21 cellular contexts compared by ENCODE assay signal in the genomic region with DNA sequence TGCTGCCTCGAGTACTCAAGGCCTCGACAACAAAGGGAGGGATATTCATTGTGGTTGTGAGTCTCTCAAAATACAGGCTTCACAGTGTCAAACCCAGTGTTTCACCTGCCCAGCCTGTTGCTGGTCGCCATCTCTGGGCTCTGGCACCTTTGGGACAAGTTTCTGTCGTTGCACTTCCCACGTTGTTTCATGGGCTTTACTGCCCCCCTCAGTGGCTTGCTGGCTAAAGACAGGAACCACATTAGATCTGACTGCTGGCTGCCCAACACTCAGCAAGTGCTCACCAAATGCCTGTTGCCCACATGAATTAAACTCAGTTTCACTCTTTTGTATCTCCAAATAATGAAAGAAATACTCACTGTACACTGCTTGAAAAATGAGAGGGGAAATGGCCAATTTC. TPM values are rescaled to one million over a fixed set of nuclear protein-coding genes. Genes with fewer than 3 reads are reported as not detected.
DNase-seq lines count a peak whose midpoint lies in the region; ATAC-seq and TF ChIP-seq lines count a peak whose summit lies in the region.
"Had no signal": no experiment of that assay in that cellular context is flagged by ENCODE, and none has a peak within 500 bp of the region (broad histone marks: within the 10 kb centered on the region; RNA-seq: fewer than 3 reads in every experiment).

No MANE protein-coding gene starts in this region.

- no peak overlapping the region for H3K4me3 Mint-ChIP-seq in natural killer cell
- no peak overlapping the region for H3K4me3 Mint-ChIP-seq in activated CD4-positive, alpha-beta T cell treated with anti-CD3 and anti-CD28 coated beads, Interleukin-2, amount 10 ng/mL, durations not matched to agents 7 days and 5 days
- H3K4me3 Mint-ChIP-seq: B cell, CD14-positive monocyte, T-cell had no signal

- no peaks in the 10 kb centered on the region for H3K36me3 ChIP-seq in H7 (replicated peaks; ENCODE audit: control insufficient read depth, insufficient read depth, low read length)
- no peaks in the 10 kb centered on the region for H3K36me3 ChIP-seq in Karpas-422 (ENCODE audit: insufficient read depth, low read length)

- H3K9me3 ChIP-seq in Karpas-422 (ENCODE audit: low read length), result no peaks in the 10 kb centered on the region
- H3K9me3 ChIP-seq: A549, SK-N-SH had no signal

- POLR2A ChIA-PET in activated CD4-positive, alpha-beta T cell treated with anti-CD3 and anti-CD28 coated beads, Interleukin-2, amount 10 ng/mL, durations not matched to agents 7 days and 5 days (lab: Charles Lee), result no interaction called here

- CTCF ChIA-PET in activated CD4-positive, alpha-beta T cell treated with anti-CD3 and anti-CD28 coated beads, Interleukin-2, amount 10 ng/mL, durations not matched to agents 7 days and 5 days (lab: Charles Lee), result interaction anchor here (0.9 to 1.8 kb wide), 3 partner anchors 17 to 424 kb away, joined by 5 to 7 read pairs (median 6); partner anchors contain the start of gene CEP70

- no peak for TF ChIP-seq CTCF in natural killer cell (IDR thresholded peaks at IDR 0.05)

- no peaks in the 10 kb centered on the region for H3K9me3 Mint-ChIP-seq in natural killer cell
- H3K9me3 Mint-ChIP-seq in activated CD4-positive, alpha-beta T cell treated with anti-CD3 and anti-CD28 coated beads, Interleukin-2, amount 10 ng/mL, durations not matched to agents 7 days and 5 days, result no peaks in the 10 kb centered on the region
- H3K9me3 Mint-ChIP-seq: CD14-positive monocyte, T-cell had no signal

- no peak overlapping the region for H2AFZ ChIP-seq in Karpas-422 (ENCODE audit: low read length)

- intact Hi-C loops in natural killer cell (cut with micrococcal nuclease), result no loop called here

- H3K27ac ChIP-seq in Karpas-422 (ENCODE audit: low read length), result no peak overlapping the region
- H3K27ac ChIP-seq: A549 had no signal

- H3K27me3 ChIP-seq in H7 (ENCODE audit: control insufficient read depth, insufficient read depth, low read length) (peaks cover 2% of the 10 kb centered on the region; the same call in 1 of the 2 replicates), Karpas-422 (ENCODE audit: low read length) (no peaks in the 10 kb centered on the region)

- H3K27ac Mint-ChIP-seq in natural killer cell, result no peak overlapping the region
- no peak overlapping the region for H3K27ac Mint-ChIP-seq in activated CD4-positive, alpha-beta T cell treated with anti-CD3 and anti-CD28 coated beads, Interleukin-2, amount 10 ng/mL, durations not matched to agents 7 days and 5 days
- H3K27ac Mint-ChIP-seq: B cell, CD14-positive monocyte, T-cell had no signal

- H3K36me3 Mint-ChIP-seq in natural killer cell, result no peaks in the 10 kb centered on the region
- H3K36me3 Mint-ChIP-seq in activated CD4-positive, alpha-beta T cell treated with anti-CD3 and anti-CD28 coated beads, Interleukin-2, amount 10 ng/mL, durations not matched to agents 7 days and 5 days (ENCODE audit: low read depth), result no peaks in the 10 kb centered on the region
- H3K36me3 Mint-ChIP-seq: CD14-positive monocyte, T-cell had no signal

- no peak overlapping the region for H3K9ac ChIP-seq in Karpas-422 (ENCODE audit: low read length)
- H3K9ac ChIP-seq: SK-N-SH had no signal

- no peak overlapping the region for H3K4me2 ChIP-seq in Karpas-422 (ENCODE audit: low read depth, low read length, poor library complexity, severe bottlenecking)
- H3K4me2 ChIP-seq: A549, SK-N-SH had no signal

- DNase-seq in H7 (peak; percentile 45), Karpas-422 (peak; percentile 43), OCI-M1 (lab: John Stamatoyannopoulos, UW) (peak; percentile 36), UCSD-AML1 (lab: John Stamatoyannopoulos, UW; ENCODE audit: unreplicated experiment) (peak; percentile 49), natural killer cell (no peak), HPDE6-E6E7 (ENCODE audit: extremely low spot score) (no peak)
- no peak for DNase-seq in activated CD4-positive, alpha-beta T cell treated with anti-CD3 and anti-CD28 coated beads, Interleukin-2, amount 10 ng/mL, durations not matched to agents 7 days and 5 days
- DNase-seq: GOT3, NCI-H1417 treated with DMSO at 0.1 percent for 48 hours, NCI-H187 treated with DMSO at 0.1 percent for 48 hours, NCI-H2107, NCI-H446 treated with DMSO at 0.1 percent for 48 hours, NCI-H526 treated with DMSO at 0.1 percent for 48 hours, RPMI8226, SHP77 treated with DMSO at 0.1 percent for 48 hours, SK-N-SH, T-cell had no signal

- peaks cover 4 to 11% of the 10 kb centered on the region in 2 donors for H3K4me1 Mint-ChIP-seq in natural killer cell
- H3K4me1 Mint-ChIP-seq in activated CD4-positive, alpha-beta T cell treated with anti-CD3 and anti-CD28 coated beads, Interleukin-2, amount 10 ng/mL, durations not matched to agents 7 days and 5 days, result peaks cover 5% of the 10 kb centered on the region

- H3K9me2 ChIP-seq in Karpas-422 (replicated peaks; ENCODE audit: insufficient read depth, low read length), result no peaks in the 10 kb centered on the region
- H3K9me2 ChIP-seq: SK-N-SH had no signal

- no peaks in the 10 kb centered on the region for H4K20me1 ChIP-seq in Karpas-422 (ENCODE audit: insufficient read depth, low read depth, low read length)

- H3K79me2 ChIP-seq in Karpas-422 (ENCODE audit: low read length), result no peaks in the 10 kb centered on the region

- no peak for ATAC-seq in natural killer cell
- ATAC-seq in HG03175 (IDR thresholded peaks at IDR 0.05; ENCODE audit: unreplicated experiment), result no peak
- ATAC-seq: A549, T-cell had no signal

- peaks cover 9 to 15% of the 10 kb centered on the region in 2 donors for H3K27me3 Mint-ChIP-seq in natural killer cell (ENCODE audit: low read depth in 2 of 2)
- peaks cover 8% of the 10 kb centered on the region for H3K27me3 Mint-ChIP-seq in activated CD4-positive, alpha-beta T cell treated with anti-CD3 and anti-CD28 coated beads, Interleukin-2, amount 10 ng/mL, durations not matched to agents 7 days and 5 days

- H3K4me3 ChIP-seq in H7 (ENCODE audit: insufficient read depth, low read depth, low read length), result no peak overlapping the region
- H3K4me3 ChIP-seq in Karpas-422 (ENCODE audit: low read length), result no peak overlapping the region
- H3K4me3 ChIP-seq: A549 had no signal

- peaks cover 8% of the 10 kb centered on the region for H3K4me1 ChIP-seq in Karpas-422 (ENCODE audit: low read length)

RNA-seq across cellular contexts. Expression of gene FOXL2, which starts 27.6 kb away (rescaled TPM):
- 1.6 and 2.2 TPM in 2 replicates for total RNA-seq in H7 (2014; rRNA removed; shearing (Covaris generic))
- total RNA-seq in Karpas-422 (2014; rRNA removed; shearing (Covaris generic); ENCODE audit: low replicate concordance), result not detected in 2 replicates
- not detected for total RNA-seq in natural killer cell
- total RNA-seq in activated CD4-positive, alpha-beta T cell treated with anti-CD3 and anti-CD28 coated beads, Interleukin-2, amount 10 ng/mL, durations not matched to agents 7 days and 5 days, result not detected
- total RNA-seq: B cell, T-cell had no signal

RNA-seq across cellular contexts. Expression of gene FOXL2NB, which starts 27.7 kb away (rescaled TPM):
- 3.9 and 5.5 TPM in 2 replicates for total RNA-seq in H7 (2014; rRNA removed; shearing (Covaris generic))
- not detected in 2 replicates for total RNA-seq in Karpas-422 (2014; rRNA removed; shearing (Covaris generic); ENCODE audit: low replicate concordance)
- total RNA-seq in natural killer cell, result not detected
- not detected for total RNA-seq in activated CD4-positive, alpha-beta T cell treated with anti-CD3 and anti-CD28 coated beads, Interleukin-2, amount 10 ng/mL, durations not matched to agents 7 days and 5 days
- total RNA-seq: B cell had no signal

Comparison
In these comparisons a context has a peak if more than half of its experiments do, and no peak if none do; other contexts are left out.
1. DNase-seq: peak in H7 (single experiment), Karpas-422 (single experiment), OCI-M1 (single experiment) and UCSD-AML1 (single experiment); none in natural killer cell (single experiment), HPDE6-E6E7 (single experiment) and activated CD4-positive, alpha-beta T cell treated with anti-CD3 and anti-CD28 coated beads, Interleukin-2, amount 10 ng/mL, durations not matched to agents 7 days and 5 days (single experiment).